In the genomic region with DNA sequence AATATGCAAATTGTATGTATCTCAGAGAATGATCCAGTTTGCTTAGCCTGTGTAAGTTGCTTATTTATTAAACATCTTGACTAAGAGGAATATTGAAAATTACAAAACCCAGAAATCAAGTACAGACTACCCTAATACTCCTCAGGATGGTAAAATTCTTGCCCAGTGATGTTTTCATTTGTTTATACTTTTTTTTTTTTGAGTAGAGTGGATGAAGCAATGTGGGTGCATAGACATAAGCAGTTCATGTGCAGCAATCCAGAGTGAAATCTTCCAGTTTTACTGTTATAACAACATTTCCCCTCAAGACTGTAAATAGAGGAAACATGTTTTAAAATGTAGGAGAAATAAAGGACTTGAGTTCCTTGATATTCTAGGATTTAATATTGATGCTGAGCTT, we compare ENCODE assay signal across 36 cellular contexts. TPM values are rescaled to one million over a fixed set of nuclear protein-coding genes. Genes with fewer than 3 reads are reported as not detected.
"Had no signal": no experiment of that assay in that cellular context is flagged by ENCODE, and none has a peak within 500 bp of the region (broad histone marks: within the 10 kb centered on the region; RNA-seq: fewer than 3 reads in every experiment).

No MANE protein-coding gene starts in this region.

- H3K9me3 Mint-ChIP-seq: activated CD4-positive, alpha-beta memory T cell treated with anti-CD3 and anti-CD28 coated beads for 36 hours; activated CD4-positive, alpha-beta T cell treated with anti-CD3 and anti-CD28 coated beads, Interleukin-2, amount 10 ng/mL, durations not matched to agents 24 days and 14 days; activated naive CD4-positive, alpha-beta T cell treated with anti-CD3 and anti-CD28 coated beads for 36 hours; activated naive CD4-positive, alpha-beta T cell treated with anti-CD3 and anti-CD28 coated beads, Interleukin-2, amount 50 U/mL, for 24 hours; activated naive CD8-positive, alpha-beta T cell treated with anti-CD3 and anti-CD28 coated beads for 36 hours; activated naive CD8-positive, alpha-beta T cell treated with anti-CD3 and anti-CD28 coated beads, Interleukin-2, amount 50 U/mL, for 24 hours; activated T-helper 1 cell treated with anti-CD3 and anti-CD28 coated beads, Interleukin-12 subunit alpha, Interleukin-12 subunit beta, Interleukin-2, Interleukin-4 antibody, amounts not matched to agents 30 ng/mL and 10 ng/mL and 1 ng/mL, durations not matched to agents 14 hours and 24 hours and 36 hours; activated T-helper 2 cell treated with anti-CD3 and anti-CD28 coated beads, Interferon-gamma antibody, Interleukin-2, Interleukin-4, amounts not matched to agents 10 μg/mL and 5 μg/mL and 100 μg/mL, durations not matched to agents 14 hours and 24 hours and 36 hours; brain; dendritic cell treated with granulocyte-macrophage colony-stimulating factor and Interleukin-4, amounts not matched to agents 40 ng/mL and 50 ng/mL, for 4 days; endodermal cell had no signal

- H3K9me3 ChIP-seq: ascending aorta, breast epithelium, gastroesophageal sphincter, heart right ventricle had no signal

- H3K4me1 ChIP-seq: ascending aorta, breast epithelium had no signal

- H3K36me3 Mint-ChIP-seq: activated CD4-positive, alpha-beta memory T cell treated with anti-CD3 and anti-CD28 coated beads for 36 hours; activated CD8-positive, alpha-beta memory T cell treated with anti-CD3 and anti-CD28 coated beads, Interleukin-2, amount 10 ng/mL, durations not matched to agents 7 days and 5 days; activated naive CD4-positive, alpha-beta T cell treated with anti-CD3 and anti-CD28 coated beads, Interleukin-2, amount 50 U/mL, for 24 hours; activated naive CD8-positive, alpha-beta T cell treated with anti-CD3 and anti-CD28 coated beads for 36 hours had no signal

- H2AFZ ChIP-seq: hepatocyte had no signal

- DNase-seq: activated CD4-positive, alpha-beta memory T cell treated with anti-CD3 and anti-CD28 coated beads for 36 hours; activated CD4-positive, alpha-beta T cell treated with anti-CD3 and anti-CD28 coated beads for 36 hours; activated CD4-positive, alpha-beta T cell treated with anti-CD3 and anti-CD28 coated beads, Interleukin-2, amount 10 ng/mL, durations not matched to agents 24 days and 14 days; activated CD4-positive, CD25-positive, alpha-beta regulatory T cell; activated CD4-positive, CD25-positive, alpha-beta regulatory T cell treated with anti-CD3 and anti-CD28 coated beads, Interleukin-2, amount 50 U/mL, for 72 hours; activated CD8-positive, alpha-beta memory T cell treated with anti-CD3 and anti-CD28 coated beads, Interleukin-2, amount 10 ng/mL, durations not matched to agents 7 days and 5 days; activated CD8-positive, alpha-beta memory T cell treated with anti-CD3 and anti-CD28 coated beads, Interleukin-2, amount 50 U/mL, for 4 hours; activated CD8-positive, alpha-beta T cell treated with anti-CD3 and anti-CD28 coated beads, Interleukin-2, amount 10 ng/mL, durations not matched to agents 7 days and 5 days; activated effector memory CD4-positive, alpha-beta T cell treated with anti-CD3 and anti-CD28 coated beads, Interleukin-2, amount 50 U/mL, for 16 hours; activated naive CD4-positive, alpha-beta T cell treated with anti-CD3 and anti-CD28 coated beads for 36 hours; activated naive CD8-positive, alpha-beta T cell treated with anti-CD3 and anti-CD28 coated beads for 36 hours; activated naive CD8-positive, alpha-beta T cell treated with anti-CD3 and anti-CD28 coated beads, Interleukin-2, amount 50 U/mL, for 24 hours; activated T-cell treated with anti-CD3 and anti-CD28 coated beads, Interleukin-2, amount 50 U/mL, for 1 hour; activated T-cell treated with anti-CD3 and anti-CD28 coated beads, Interleukin-2, amount 50 U/mL, for 48 hours; central memory CD4-positive, alpha-beta T cell; cerebellar nuclear complex; dorsolateral prefrontal cortex; effector memory CD4-positive, alpha-beta T cell; endodermal cell; foreskin melanocyte; heart right ventricle; T-helper 2 cell had no signal

- H3K36me3 ChIP-seq: ascending aorta, breast epithelium, cardiac muscle cell, gastroesophageal sphincter, heart right ventricle had no signal

- H3K27me3 ChIP-seq: ascending aorta, breast epithelium, hepatocyte had no signal

- H3K4me3 Mint-ChIP-seq: activated CD4-positive, alpha-beta memory T cell treated with anti-CD3 and anti-CD28 coated beads for 36 hours; activated CD4-positive, alpha-beta T cell treated with anti-CD3 and anti-CD28 coated beads for 36 hours; activated CD4-positive, alpha-beta T cell treated with anti-CD3 and anti-CD28 coated beads, Interleukin-2, amount 10 ng/mL, durations not matched to agents 24 days and 14 days; activated CD8-positive, alpha-beta memory T cell treated with anti-CD3 and anti-CD28 coated beads, Interleukin-2, amount 10 ng/mL, durations not matched to agents 7 days and 5 days; activated CD8-positive, alpha-beta T cell treated with anti-CD3 and anti-CD28 coated beads, Interleukin-2, amount 10 ng/mL, durations not matched to agents 7 days and 5 days; activated naive CD4-positive, alpha-beta T cell treated with anti-CD3 and anti-CD28 coated beads for 36 hours; activated naive CD4-positive, alpha-beta T cell treated with anti-CD3 and anti-CD28 coated beads, Interleukin-2, amount 50 U/mL, for 24 hours; activated naive CD8-positive, alpha-beta T cell treated with anti-CD3 and anti-CD28 coated beads for 36 hours; activated naive CD8-positive, alpha-beta T cell treated with anti-CD3 and anti-CD28 coated beads, Interleukin-2, amount 50 U/mL, for 24 hours; activated T-helper 1 cell treated with anti-CD3 and anti-CD28 coated beads, Interleukin-12 subunit alpha, Interleukin-12 subunit beta, Interleukin-2, Interleukin-4 antibody, amounts not matched to agents 30 ng/mL and 10 ng/mL and 1 ng/mL, durations not matched to agents 14 hours and 24 hours and 36 hours; dendritic cell treated with granulocyte-macrophage colony-stimulating factor and Interleukin-4, amounts not matched to agents 40 ng/mL and 50 ng/mL, for 4 days; endodermal cell had no signal

- ATAC-seq: activated CD4-positive, alpha-beta T cell treated with anti-CD3 and anti-CD28 coated beads for 36 hours; activated CD8-positive, alpha-beta memory T cell treated with anti-CD3 and anti-CD28 coated beads, Interleukin-2, amount 10 ng/mL, durations not matched to agents 7 days and 5 days; activated CD8-positive, alpha-beta T cell treated with anti-CD3 and anti-CD28 coated beads, Interleukin-2, amount 10 ng/mL, durations not matched to agents 7 days and 5 days; activated naive CD8-positive, alpha-beta T cell treated with anti-CD3 and anti-CD28 coated beads, Interleukin-2, amount 50 U/mL, for 24 hours; esophagus mucosa; gastroesophageal sphincter; heart right ventricle had no signal

- H3K79me2 ChIP-seq: hepatocyte had no signal

- H3K4me1 Mint-ChIP-seq: activated CD4-positive, alpha-beta T cell treated with anti-CD3 and anti-CD28 coated beads for 36 hours; activated CD4-positive, alpha-beta T cell treated with anti-CD3 and anti-CD28 coated beads, Interleukin-2, amount 10 ng/mL, durations not matched to agents 24 days and 14 days; activated CD8-positive, alpha-beta memory T cell treated with anti-CD3 and anti-CD28 coated beads, Interleukin-2, amount 10 ng/mL, durations not matched to agents 7 days and 5 days; activated naive CD4-positive, alpha-beta T cell treated with anti-CD3 and anti-CD28 coated beads, Interleukin-2, amount 50 U/mL, for 24 hours; activated naive CD8-positive, alpha-beta T cell treated with anti-CD3 and anti-CD28 coated beads for 36 hours; activated naive CD8-positive, alpha-beta T cell treated with anti-CD3 and anti-CD28 coated beads, Interleukin-2, amount 50 U/mL, for 24 hours had no signal

- H3K4me3 ChIP-seq: ascending aorta, breast epithelium, cardiac muscle cell, coronary artery, dorsolateral prefrontal cortex, gastroesophageal sphincter, heart right ventricle, hepatocyte had no signal

- H3K27ac Mint-ChIP-seq: activated CD4-positive, alpha-beta memory T cell treated with anti-CD3 and anti-CD28 coated beads for 36 hours; activated CD4-positive, alpha-beta T cell treated with anti-CD3 and anti-CD28 coated beads for 36 hours; activated CD4-positive, alpha-beta T cell treated with anti-CD3 and anti-CD28 coated beads, Interleukin-2, amount 10 ng/mL, durations not matched to agents 24 days and 14 days; activated CD8-positive, alpha-beta memory T cell treated with anti-CD3 and anti-CD28 coated beads, Interleukin-2, amount 10 ng/mL, durations not matched to agents 7 days and 5 days; activated CD8-positive, alpha-beta T cell treated with anti-CD3 and anti-CD28 coated beads, Interleukin-2, amount 10 ng/mL, durations not matched to agents 7 days and 5 days; activated naive CD4-positive, alpha-beta T cell treated with anti-CD3 and anti-CD28 coated beads for 36 hours; activated naive CD4-positive, alpha-beta T cell treated with anti-CD3 and anti-CD28 coated beads, Interleukin-2, amount 50 U/mL, for 24 hours; activated naive CD8-positive, alpha-beta T cell treated with anti-CD3 and anti-CD28 coated beads for 36 hours; activated naive CD8-positive, alpha-beta T cell treated with anti-CD3 and anti-CD28 coated beads, Interleukin-2, amount 50 U/mL, for 24 hours; activated T-helper 1 cell treated with anti-CD3 and anti-CD28 coated beads, Interleukin-12 subunit alpha, Interleukin-12 subunit beta, Interleukin-2, Interleukin-4 antibody, amounts not matched to agents 30 ng/mL and 10 ng/mL and 1 ng/mL, durations not matched to agents 14 hours and 24 hours and 36 hours; activated T-helper 2 cell treated with anti-CD3 and anti-CD28 coated beads, Interferon-gamma antibody, Interleukin-2, Interleukin-4, amounts not matched to agents 10 μg/mL and 5 μg/mL and 100 μg/mL, durations not matched to agents 14 hours and 24 hours and 36 hours; brain; dendritic cell treated with granulocyte-macrophage colony-stimulating factor and Interleukin-4, amounts not matched to agents 40 ng/mL and 50 ng/mL, for 4 days; endodermal cell had no signal

- H3K4me2 ChIP-seq: hepatocyte had no signal

- H3K27ac ChIP-seq: ascending aorta, breast epithelium, cardiac muscle cell, coronary artery, dorsolateral prefrontal cortex, gastroesophageal sphincter, heart right ventricle, hepatocyte had no signal

RNA-seq across cellular contexts. Expression of a gene that starts 4.7 kb away (rescaled TPM):
- total RNA-seq: activated CD4-positive, alpha-beta memory T cell treated with anti-CD3 and anti-CD28 coated beads for 36 hours; activated CD4-positive, alpha-beta T cell treated with anti-CD3 and anti-CD28 coated beads for 36 hours; activated CD4-positive, alpha-beta T cell treated with anti-CD3 and anti-CD28 coated beads, Interleukin-2, amount 10 ng/mL, durations not matched to agents 24 days and 14 days; activated CD8-positive, alpha-beta memory T cell treated with anti-CD3 and anti-CD28 coated beads for 36 hours; activated CD8-positive, alpha-beta memory T cell treated with anti-CD3 and anti-CD28 coated beads, Interleukin-2, amount 10 ng/mL, durations not matched to agents 7 days and 5 days; activated CD8-positive, alpha-beta T cell treated with anti-CD3 and anti-CD28 coated beads, Interleukin-2, amount 10 ng/mL, durations not matched to agents 7 days and 5 days; activated naive CD4-positive, alpha-beta T cell treated with anti-CD3 and anti-CD28 coated beads for 36 hours; activated naive CD8-positive, alpha-beta T cell treated with anti-CD3 and anti-CD28 coated beads for 36 hours; activated T-helper 1 cell treated with anti-CD3 and anti-CD28 coated beads, Interleukin-12 subunit alpha, Interleukin-12 subunit beta, Interleukin-2, Interleukin-4 antibody, amounts not matched to agents 30 ng/mL and 10 ng/mL and 1 ng/mL, durations not matched to agents 14 hours and 24 hours and 36 hours; activated T-helper 2 cell treated with anti-CD3 and anti-CD28 coated beads, Interferon-gamma antibody, Interleukin-2, Interleukin-4, amounts not matched to agents 10 μg/mL and 5 μg/mL and 100 μg/mL, durations not matched to agents 14 hours and 24 hours and 36 hours; esophagus mucosa; T-helper 1 cell treated with Interleukin-12 subunit alpha and Interleukin-12 subunit beta and Interleukin-4 antibody, amounts not matched to agents 30 ng/mL and 1 ng/mL, for 36 hours had no signal
